9 cellular contexts compared by ENCODE assay signal in the genomic region with DNA sequence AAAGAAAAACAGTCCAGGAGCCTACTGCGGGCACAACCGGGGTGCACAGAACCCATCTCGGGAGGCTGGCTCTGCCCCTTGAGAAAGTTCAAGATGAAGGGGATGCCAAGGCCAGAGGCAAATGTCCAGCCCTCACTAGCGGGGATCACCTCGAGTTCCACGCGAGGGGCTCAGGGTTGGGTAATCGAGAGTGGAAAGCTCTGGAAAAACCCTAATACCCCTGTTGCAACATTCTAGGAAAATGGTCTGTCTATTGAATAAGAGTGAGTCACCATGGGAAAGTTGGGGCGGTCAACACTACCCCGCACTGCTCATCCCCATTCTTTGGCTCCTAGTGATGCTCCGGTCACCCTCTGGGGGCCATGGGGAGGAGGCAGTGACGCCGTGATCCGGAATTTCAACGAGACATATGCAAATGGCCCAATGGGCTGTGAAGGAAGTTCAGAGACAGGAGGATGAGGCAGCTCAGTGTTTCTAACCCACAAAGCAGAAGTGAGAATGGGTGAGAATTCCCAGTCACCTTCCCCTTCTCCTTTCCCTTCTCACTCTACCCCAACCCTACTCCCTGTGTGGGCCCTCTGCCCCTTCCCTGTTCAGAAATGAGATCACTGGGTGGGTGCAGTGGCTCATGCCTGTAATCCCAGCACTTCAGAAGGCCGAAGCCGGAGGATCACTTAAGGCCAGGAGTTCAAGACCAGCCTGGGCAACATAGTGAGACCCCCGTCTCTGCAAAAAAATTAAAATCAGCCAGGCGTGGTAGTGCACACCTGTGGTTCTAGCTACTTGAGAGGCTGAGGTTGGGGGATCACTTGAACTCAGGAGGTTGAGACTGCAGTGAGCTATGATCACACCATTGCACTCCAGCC. TPM values are rescaled to one million over a fixed set of nuclear protein-coding genes. Genes with fewer than 3 reads are reported as not detected.
DNase-seq lines count a peak whose midpoint lies in the region; ATAC-seq and TF ChIP-seq lines count a peak whose summit lies in the region.
"Had no signal": no experiment of that assay in that cellular context is flagged by ENCODE, and none has a peak within 500 bp of the region (broad histone marks: within the 10 kb centered on the region; RNA-seq: fewer than 3 reads in every experiment).

No MANE protein-coding gene starts in this region.

- DNase-seq in A172 (ENCODE audit: low spot score), result peak; percentile 66
- DNase-seq in endodermal cell, result peak; percentile 71
- no peak for DNase-seq in NCI-H1436 treated with DMSO at 0.1 percent for 48 hours (lab: John Stamatoyannopoulos, UW)
- DNase-seq in uterus, result no peak
- no peak for DNase-seq in NCI-H226
- no peak for DNase-seq in activated gamma-delta T cell treated with Interleukin-2 at 50 U/mL for 16 hours

- no peaks in the 10 kb centered on the region for H3K4me1 ChIP-seq in endodermal cell (ENCODE audit: control insufficient read depth, insufficient read depth, low read length)
- H3K4me1 ChIP-seq in uterus, result peaks cover 0 to 6% of the 10 kb centered on the region in 2 donors

- H3K27ac Mint-ChIP-seq in IgD-negative memory B cell, result peak overlapping the region; percentile 92 to 97 (median 96)
- no peak overlapping the region for H3K27ac Mint-ChIP-seq in endodermal cell

- H3K36me3 Mint-ChIP-seq in IgD-negative memory B cell (no peaks in the 10 kb centered on the region), endodermal cell (ENCODE audit: low read depth) (no peaks in the 10 kb centered on the region)

- TF ChIP-seq POLR2A in uterus (IDR thresholded peaks at IDR 0.05), result no peak

- H3K4me1 Mint-ChIP-seq in IgD-negative memory B cell (peaks cover 30 to 48% (median 30%) of the 10 kb centered on the region in 3 donors), endodermal cell (peaks cover 6% of the 10 kb centered on the region)

- H3K36me3 ChIP-seq in endodermal cell (ENCODE audit: control insufficient read depth, insufficient read depth, low read length) (no peaks in the 10 kb centered on the region), uterus (no peaks in the 10 kb centered on the region)

- H3K4me3 Mint-ChIP-seq in IgD-negative memory B cell (peak overlapping the region; percentile 66 to 85 (median 76)), endodermal cell (no peak overlapping the region)

- H3K27me3 Mint-ChIP-seq in IgD-negative memory B cell (peaks cover 1% of the 10 kb centered on the region), endodermal cell (ENCODE audit: insufficient read depth) (peaks cover 15% of the 10 kb centered on the region)

- H3K9me3 ChIP-seq in endodermal cell (ENCODE audit: control insufficient read depth, low read length) (no peaks in the 10 kb centered on the region), uterus (no peaks in the 10 kb centered on the region)

- H3K27ac ChIP-seq in endodermal cell (ENCODE audit: low read depth, low read length), result no peak overlapping the region
- no peak overlapping the region for H3K27ac ChIP-seq in uterus
- H3K27ac ChIP-seq: C4-2B had no signal

- no peak overlapping the region for H3K9ac ChIP-seq in endodermal cell (ENCODE audit: extremely low read depth, low read length, poor library complexity, severe bottlenecking)

- WGBS in endodermal cell (ENCODE audit: insufficient coverage in 1 of 2, insufficient read length in 1 of 2), 2 experiments, result 90 to 93% methylated on average over 15 to 19 of the region's 19 CpGs

- intact Hi-C loops in uterus (cut with DNase I; ENCODE audit: low total_unique reads), result no loop called here

- H3K4me3 ChIP-seq in endodermal cell (ENCODE audit: low read length), result no peak overlapping the region
- no peak overlapping the region for H3K4me3 ChIP-seq in uterus

- ATAC-seq in GM21381 (IDR thresholded peaks at IDR 0.05; ENCODE audit: unreplicated experiment), result peak; percentile 54

- H3K9me3 Mint-ChIP-seq in IgD-negative memory B cell, result no peaks in the 10 kb centered on the region
- H3K9me3 Mint-ChIP-seq in endodermal cell, result no peaks in the 10 kb centered on the region

- H3K27me3 ChIP-seq in endodermal cell (ENCODE audit: control insufficient read depth, insufficient read depth, low read length, poor library complexity, severe bottlenecking) (peaks cover 4% of the 10 kb centered on the region), uterus (no peaks in the 10 kb centered on the region)

- TF ChIP-seq CTCF in endodermal cell (conservative IDR thresholded peaks at IDR 0.05) (no peak), uterus (IDR thresholded peaks at IDR 0.05) (no peak)

RNA-seq across cellular contexts. Expression of gene SOCS3, which starts 22.4 kb away (rescaled TPM):
- 51.0 and 60.2 TPM in 2 replicates for total RNA-seq in A172 (2014; rRNA removed; shearing (Covaris generic))
- 17.3 TPM for polyA plus RNA-seq in IgD-negative memory B cell
- total RNA-seq in endodermal cell, result 10 to 100 TPM; 54.2 to 75.3 TPM
- polyA plus RNA-seq in endodermal cell (2013, experiment 1 of 2), result 15.1 TPM
- 19.8 TPM for polyA plus RNA-seq in endodermal cell (2013, experiment 2 of 2)
- 100 to 1,000 TPM in 1 of 4 donors, 10 to 100 TPM in 3; 20.9 to 101 (median 39.5) TPM for total RNA-seq in uterus

RNA-seq across cellular contexts. Expression of gene PGS1, which starts 41.0 kb away (rescaled TPM):
- 25.6 and 40.1 TPM in 2 replicates for total RNA-seq in A172 (2014; rRNA removed; shearing (Covaris generic))
- polyA plus RNA-seq in IgD-negative memory B cell, result 49.7 TPM
- total RNA-seq in endodermal cell (10 to 100 TPM; 57.1 to 58.2 TPM), uterus (10 to 100 TPM; 12.9 to 75.4 (median 63.1) TPM)
- 33.1 TPM for polyA plus RNA-seq in endodermal cell (2013, experiment 1 of 2)
- polyA plus RNA-seq in endodermal cell (2013, experiment 2 of 2), result 32.3 TPM

Comparison
In these comparisons a context has a peak if more than half of its experiments do, and no peak if none do; other contexts are left out.
1. DNase-seq: peak in A172 (single experiment) and endodermal cell (single experiment); none in NCI-H1436 treated with DMSO at 0.1 percent for 48 hours (single experiment), uterus (0 of 2), NCI-H226 (single experiment) and activated gamma-delta T cell treated with Interleukin-2 at 50 U/mL for 16 hours (single experiment).